18 cellular contexts compared by ENCODE assay signal in genomic region chr12:43480591-43480990, GRCh38.
A peak's percentile ranks its signal among the peaks of the same experiment; 100 is the strongest.
DNase-seq lines count a peak whose midpoint lies in the region; ATAC-seq and TF ChIP-seq lines count a peak whose summit lies in the region.
"Had no signal": no experiment of that assay in that cellular context is flagged by ENCODE, and none has a peak within 500 bp of the region (broad histone marks: within the 10 kb centered on the region; RNA-seq: fewer than 3 reads in every experiment).

No MANE protein-coding gene starts in this region.

- no peaks in the 10 kb centered on the region for H3K27me3 Mint-ChIP-seq in CD4-positive, alpha-beta memory T cell
- H3K27me3 Mint-ChIP-seq: B cell, IgD-negative memory B cell had no signal

- H3K36me3 ChIP-seq in IMR-90 (ENCODE audit: control insufficient read depth, insufficient read depth, low read length), result no peaks in the 10 kb centered on the region
- H3K36me3 ChIP-seq in colonic mucosa, result no peaks in the 10 kb centered on the region
- no peaks in the 10 kb centered on the region for H3K36me3 ChIP-seq in CD4-positive, alpha-beta memory T cell (ENCODE audit: insufficient read depth, low read length)

- no peak for TF ChIP-seq CTCF in IMR-90 (conservative IDR thresholded peaks at IDR 0.05; ENCODE audit: low read depth, low read length)
- no peak for TF ChIP-seq CTCF in choroid plexus epithelial cell (conservative IDR thresholded peaks at IDR 0.05; ENCODE audit: low read depth, low read length)
- TF ChIP-seq CTCF in colonic mucosa (IDR thresholded peaks at IDR 0.05), result no peak

- H2BK120ac ChIP-seq in IMR-90 (ENCODE audit: low read depth, low read length), result no peak overlapping the region

- no peak overlapping the region for H3K4me3 Mint-ChIP-seq in CD4-positive, alpha-beta memory T cell
- H3K4me3 Mint-ChIP-seq: B cell, CD14-positive monocyte, IgD-negative memory B cell had no signal

- peaks cover 0 to 6% (median 2%) of the 10 kb centered on the region in 8 donors for H3K9me3 Mint-ChIP-seq in CD4-positive, alpha-beta memory T cell

- BruUV-seq in IMR-90 (replicated peaks; lab: Mats Ljungman, UMichigan), result no TSS peak

- H3K23ac ChIP-seq in IMR-90 (ENCODE audit: low read depth, low read length), result no peak overlapping the region

- no peak overlapping the region for H3K4me2 ChIP-seq in IMR-90 (ENCODE audit: low read depth, low read length)

- DNase-seq in AML-193 (lab: John Stamatoyannopoulos, UW) (peak; percentile 2 to 26), IMR-90 (peak; percentile 0), NCI-H226 (peak; percentile 67), choroid plexus epithelial cell (ENCODE audit: low read depth) (peak; percentile 2), colonic mucosa (no peak), NCI-H1436 treated with DMSO at 0.1 percent for 48 hours (lab: John Stamatoyannopoulos, UW) (no peak)
- no peak for DNase-seq in CD4-positive, alpha-beta memory T cell
- DNase-seq: EL, GOT3, Karpas-422, NCI-H1092 treated with DMSO at 0.1 percent for 48 hours, NCI-H2029 treated with DMSO at 0.1 percent for 48 hours, NCI-H524 treated with DMSO at 0.1 percent for 48 hours, T-helper 2 cell had no signal

- no peaks in the 10 kb centered on the region for H3K79me1 ChIP-seq in IMR-90 (ENCODE audit: low read depth in 1 of 2, low read length in 2 of 2)

- in situ Hi-C loops in IMR-90 (cut with MboI; ENCODE audit: low sequenced_read_pairs), result no loop called here

- no CpG with 5 or more reads among the region's 3 CpGs for WGBS in IMR-90 (ENCODE audit: extremely low coverage in 2 of 2, insufficient read length in 1 of 2), 2 experiments

- CTCF ChIA-PET in IMR-90 (lab: Yijun Ruan, JAX), result interaction anchor here (1.3 kb wide), 1 partner anchor 17 kb away, joined by 4 read pairs; no protein-coding TSS in a partner anchor
- CTCF ChIA-PET in CD4-positive, alpha-beta memory T cell (lab: Charles Lee; ENCODE audit: partially characterized antibody), result no interaction called here

- no peaks in the 10 kb centered on the region for H4K20me1 ChIP-seq in IMR-90 (ENCODE audit: insufficient read depth, low read length)

- H3K9me1 ChIP-seq in IMR-90 (ENCODE audit: insufficient read depth, low read length), result no peaks in the 10 kb centered on the region

- H3K36me3 Mint-ChIP-seq in CD4-positive, alpha-beta memory T cell, result no peaks in the 10 kb centered on the region
- H3K36me3 Mint-ChIP-seq: CD14-positive monocyte had no signal

- no peak overlapping the region for H2AFZ ChIP-seq in IMR-90 (replicated peaks; ENCODE audit: low read length, poor library complexity)

- dilution Hi-C loops in IMR-90 (cut with HindIII; ENCODE audit: low sequenced_read_pairs, unreplicated experiment), result no loop called here

- no peaks in the 10 kb centered on the region for H3K4me1 Mint-ChIP-seq in CD4-positive, alpha-beta memory T cell
- H3K4me1 Mint-ChIP-seq: B cell, CD14-positive monocyte, IgD-negative memory B cell had no signal

- H2AK5ac ChIP-seq in IMR-90 (ENCODE audit: low read depth, low read length), result no peak overlapping the region

- no peak overlapping the region for H2BK20ac ChIP-seq in IMR-90 (ENCODE audit: low read depth, low read length)

- no peak overlapping the region for H3K56ac ChIP-seq in IMR-90 (ENCODE audit: extremely low read depth, insufficient read depth, low read length)

- no peak overlapping the region for H4K8ac ChIP-seq in IMR-90 (ENCODE audit: low read depth in 2 of 2, low read length in 2 of 2)

- intact Hi-C loops in IMR-90 (cut with micrococcal nuclease) (no loop called here), colonic mucosa (cut with DNase I) (no loop called here)
- intact Hi-C loops in CD4-positive, alpha-beta memory T cell (cut with micrococcal nuclease), result no loop called here

- H3K4me1 ChIP-seq in IMR-90 (ENCODE audit: control insufficient read depth, insufficient read depth, low read length) (no peaks in the 10 kb centered on the region), colonic mucosa (no peaks in the 10 kb centered on the region)
- H3K4me1 ChIP-seq in CD4-positive, alpha-beta memory T cell (ENCODE audit: insufficient read depth, low read length), result no peaks in the 10 kb centered on the region

- no peak for ATAC-seq in IMR-90 (ENCODE audit: low read depth)
- ATAC-seq: HCT116 had no signal

- TF ChIP-seq RAD21 in IMR-90 (IDR thresholded peaks at IDR 0.05; ENCODE audit: low read length), result no peak

- H3K27me3 ChIP-seq in IMR-90 (ENCODE audit: control insufficient read depth, insufficient read depth, low read length), result no peaks in the 10 kb centered on the region
- no peaks in the 10 kb centered on the region for H3K27me3 ChIP-seq in colonic mucosa
- H3K27me3 ChIP-seq in CD4-positive, alpha-beta memory T cell (ENCODE audit: insufficient read depth, low read length), result no peaks in the 10 kb centered on the region

- no peak overlapping the region for H3K14ac ChIP-seq in IMR-90 (replicated peaks; ENCODE audit: low read depth, low read length)

- no peak for TF ChIP-seq POLR2A in IMR-90 (IDR thresholded peaks at IDR 0.05; ENCODE audit: low read depth, low read length)

- no peak overlapping the region for H4K5ac ChIP-seq in IMR-90 (ENCODE audit: low read depth, low read length)

- no peak overlapping the region for H2AK9ac ChIP-seq in IMR-90 (replicated peaks; ENCODE audit: low read depth, low read length, poor library complexity)

- no peak overlapping the region for H3K9ac ChIP-seq in IMR-90 (ENCODE audit: low read depth, low read length)
- no peak overlapping the region for H3K9ac ChIP-seq in colonic mucosa (ENCODE audit: low read depth in 2 of 2, low read length in 2 of 2)

- H2BK5ac ChIP-seq in IMR-90 (ENCODE audit: low read depth, low read length, poor library complexity, severe bottlenecking), result no peak overlapping the region

- H3K27ac ChIP-seq in IMR-90 (ENCODE audit: insufficient read depth, low read length), result no peak overlapping the region
- H3K27ac ChIP-seq in colonic mucosa, result no peak overlapping the region
- H3K27ac ChIP-seq in CD4-positive, alpha-beta memory T cell (ENCODE audit: low read depth, low read length), result no peak overlapping the region

- H4K91ac ChIP-seq in IMR-90 (ENCODE audit: insufficient read depth, low read depth, low read length), result no peak overlapping the region

- H3K27ac Mint-ChIP-seq in CD4-positive, alpha-beta memory T cell, result no peak overlapping the region
- H3K27ac Mint-ChIP-seq: B cell, CD14-positive monocyte, IgD-negative memory B cell had no signal

- POLR2A ChIA-PET in IMR-90 (lab: Charles Lee; ENCODE audit: unreplicated experiment), result no interaction called here
- POLR2A ChIA-PET in CD4-positive, alpha-beta memory T cell (lab: Charles Lee; ENCODE audit: partially characterized antibody), result no interaction called here

- H3K4me3 ChIP-seq in IMR-90 (ENCODE audit: insufficient read depth, low read depth, low read length) (no peak overlapping the region), choroid plexus epithelial cell (ENCODE audit: low read depth, low read length) (no peak overlapping the region), colonic mucosa (no peak overlapping the region)
- no peak overlapping the region for H3K4me3 ChIP-seq in CD4-positive, alpha-beta memory T cell (ENCODE audit: low read length in 2 of 2)

- no peak overlapping the region for H3K18ac ChIP-seq in IMR-90 (ENCODE audit: low read depth, low read length)

- no peak overlapping the region for H2BK15ac ChIP-seq in IMR-90 (ENCODE audit: low read depth, low read length)

- H3K9me3 ChIP-seq in IMR-90 (ENCODE audit: control insufficient read depth, insufficient read depth, low read length) (no peaks in the 10 kb centered on the region), colonic mucosa (no peaks in the 10 kb centered on the region)
- no peaks in the 10 kb centered on the region for H3K9me3 ChIP-seq in CD4-positive, alpha-beta memory T cell (ENCODE audit: control insufficient read depth in 1 of 2, low read length in 2 of 2)

- H3K4ac ChIP-seq in IMR-90 (ENCODE audit: low read depth, low read length), result no peak overlapping the region

TF ChIP-seq in IMR-90, 13 proteins besides CTCF, POLR2A, EP300 and RAD21:
- no peak for TF ChIP-seq RCOR1 (IDR thresholded peaks at IDR 0.05; ENCODE audit: insufficient replicate concordance, low read length)

Comparison
In these comparisons a context has a peak if more than half of its experiments do, and no peak if none do; other contexts are left out.
1. DNase-seq: peak in AML-193 (2 of 2), IMR-90 (single experiment), NCI-H226 (single experiment) and choroid plexus epithelial cell (single experiment); none in colonic mucosa (single experiment), NCI-H1436 treated with DMSO at 0.1 percent for 48 hours (single experiment) and CD4-positive, alpha-beta memory T cell (0 of 5).